1 cellular context compared by ENCODE assay signal in genomic region chr22:48693377-48694135, GRCh38.
A peak's percentile ranks its signal among the peaks of the same experiment; 100 is the strongest.
TF ChIP-seq lines count a peak whose summit lies in the region.

No MANE protein-coding gene starts in this region.

TF ChIP-seq in HepG2, 621 proteins besides CTCF, POLR2A, EP300 and RAD21 (continued from another document):
- TF ChIP-seq, protein P1, sequence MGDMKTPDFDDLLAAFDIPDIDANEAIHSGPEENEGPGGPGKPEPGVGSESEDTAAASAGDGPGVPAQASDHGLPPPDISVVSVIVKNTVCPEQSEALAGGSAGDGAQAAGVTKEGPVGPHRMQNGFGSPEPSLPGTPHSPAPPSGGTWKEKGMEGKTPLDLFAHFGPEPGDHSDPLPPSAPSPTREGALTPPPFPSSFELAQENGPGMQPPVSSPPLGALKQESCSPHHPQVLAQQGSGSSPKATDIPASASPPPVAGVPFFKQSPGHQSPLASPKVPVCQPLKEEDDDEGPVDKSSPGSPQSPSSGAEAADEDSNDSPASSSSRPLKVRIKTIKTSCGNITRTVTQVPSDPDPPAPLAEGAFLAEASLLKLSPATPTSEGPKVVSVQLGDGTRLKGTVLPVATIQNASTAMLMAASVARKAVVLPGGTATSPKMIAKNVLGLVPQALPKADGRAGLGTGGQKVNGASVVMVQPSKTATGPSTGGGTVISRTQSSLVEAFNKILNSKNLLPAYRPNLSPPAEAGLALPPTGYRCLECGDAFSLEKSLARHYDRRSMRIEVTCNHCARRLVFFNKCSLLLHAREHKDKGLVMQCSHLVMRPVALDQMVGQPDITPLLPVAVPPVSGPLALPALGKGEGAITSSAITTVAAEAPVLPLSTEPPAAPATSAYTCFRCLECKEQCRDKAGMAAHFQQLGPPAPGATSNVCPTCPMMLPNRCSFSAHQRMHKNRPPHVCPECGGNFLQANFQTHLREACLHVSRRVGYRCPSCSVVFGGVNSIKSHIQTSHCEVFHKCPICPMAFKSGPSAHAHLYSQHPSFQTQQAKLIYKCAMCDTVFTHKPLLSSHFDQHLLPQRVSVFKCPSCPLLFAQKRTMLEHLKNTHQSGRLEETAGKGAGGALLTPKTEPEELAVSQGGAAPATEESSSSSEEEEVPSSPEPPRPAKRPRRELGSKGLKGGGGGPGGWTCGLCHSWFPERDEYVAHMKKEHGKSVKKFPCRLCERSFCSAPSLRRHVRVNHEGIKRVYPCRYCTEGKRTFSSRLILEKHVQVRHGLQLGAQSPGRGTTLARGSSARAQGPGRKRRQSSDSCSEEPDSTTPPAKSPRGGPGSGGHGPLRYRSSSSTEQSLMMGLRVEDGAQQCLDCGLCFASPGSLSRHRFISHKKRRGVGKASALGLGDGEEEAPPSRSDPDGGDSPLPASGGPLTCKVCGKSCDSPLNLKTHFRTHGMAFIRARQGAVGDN (CRISPR knock-in tag; IDR thresholded peaks at IDR 0.05), result peak; percentile 41; the same call in 1 of the 2 replicates
- TF ChIP-seq ZNF710 (CRISPR knock-in tag; IDR thresholded peaks at IDR 0.05; ENCODE audit: borderline replicate concordance), result 0 out of 2 replicates have a peak, but pooled peaks have one; percentile 4
- 0 out of 2 replicates have a peak, but pooled peaks have one; percentile 3 for TF ChIP-seq ZNF580 (CRISPR knock-in tag; IDR thresholded peaks at IDR 0.05; ENCODE audit: borderline replicate concordance, low read depth)
- TF ChIP-seq ZFX (CRISPR knock-in tag; IDR thresholded peaks at IDR 0.05; ENCODE audit: low read depth), result peak; percentile 6
- no peak for TF ChIP-seq ZNF30 (CRISPR knock-in tag; IDR thresholded peaks at IDR 0.05)
- TF ChIP-seq, protein P2, sequence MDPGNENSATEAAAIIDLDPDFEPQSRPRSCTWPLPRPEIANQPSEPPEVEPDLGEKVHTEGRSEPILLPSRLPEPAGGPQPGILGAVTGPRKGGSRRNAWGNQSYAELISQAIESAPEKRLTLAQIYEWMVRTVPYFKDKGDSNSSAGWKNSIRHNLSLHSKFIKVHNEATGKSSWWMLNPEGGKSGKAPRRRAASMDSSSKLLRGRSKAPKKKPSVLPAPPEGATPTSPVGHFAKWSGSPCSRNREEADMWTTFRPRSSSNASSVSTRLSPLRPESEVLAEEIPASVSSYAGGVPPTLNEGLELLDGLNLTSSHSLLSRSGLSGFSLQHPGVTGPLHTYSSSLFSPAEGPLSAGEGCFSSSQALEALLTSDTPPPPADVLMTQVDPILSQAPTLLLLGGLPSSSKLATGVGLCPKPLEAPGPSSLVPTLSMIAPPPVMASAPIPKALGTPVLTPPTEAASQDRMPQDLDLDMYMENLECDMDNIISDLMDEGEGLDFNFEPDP (CRISPR knock-in tag; conservative IDR thresholded peaks at IDR 0.05), result no peak
- TF ChIP-seq POLR2G (IDR thresholded peaks at IDR 0.05; ENCODE audit: low read depth, low read length), result peak; percentile 50
- TF ChIP-seq TOPORS (CRISPR knock-in tag; IDR thresholded peaks at IDR 0.05), result 0 out of 2 replicates have a peak, but pooled peaks have one; percentile 3
- TF ChIP-seq, protein P3, sequence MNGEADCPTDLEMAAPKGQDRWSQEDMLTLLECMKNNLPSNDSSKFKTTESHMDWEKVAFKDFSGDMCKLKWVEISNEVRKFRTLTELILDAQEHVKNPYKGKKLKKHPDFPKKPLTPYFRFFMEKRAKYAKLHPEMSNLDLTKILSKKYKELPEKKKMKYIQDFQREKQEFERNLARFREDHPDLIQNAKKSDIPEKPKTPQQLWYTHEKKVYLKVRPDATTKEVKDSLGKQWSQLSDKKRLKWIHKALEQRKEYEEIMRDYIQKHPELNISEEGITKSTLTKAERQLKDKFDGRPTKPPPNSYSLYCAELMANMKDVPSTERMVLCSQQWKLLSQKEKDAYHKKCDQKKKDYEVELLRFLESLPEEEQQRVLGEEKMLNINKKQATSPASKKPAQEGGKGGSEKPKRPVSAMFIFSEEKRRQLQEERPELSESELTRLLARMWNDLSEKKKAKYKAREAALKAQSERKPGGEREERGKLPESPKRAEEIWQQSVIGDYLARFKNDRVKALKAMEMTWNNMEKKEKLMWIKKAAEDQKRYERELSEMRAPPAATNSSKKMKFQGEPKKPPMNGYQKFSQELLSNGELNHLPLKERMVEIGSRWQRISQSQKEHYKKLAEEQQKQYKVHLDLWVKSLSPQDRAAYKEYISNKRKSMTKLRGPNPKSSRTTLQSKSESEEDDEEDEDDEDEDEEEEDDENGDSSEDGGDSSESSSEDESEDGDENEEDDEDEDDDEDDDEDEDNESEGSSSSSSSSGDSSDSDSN (CRISPR knock-in tag; IDR thresholded peaks at IDR 0.05), result 0 out of 2 replicates have a peak, but pooled peaks have one; percentile 5
- peak; percentile 85 for TF ChIP-seq ZBTB38 (CRISPR knock-in tag; IDR thresholded peaks at IDR 0.05)
- TF ChIP-seq GFI1 (CRISPR knock-in tag; IDR thresholded peaks at IDR 0.05; ENCODE audit: borderline replicate concordance), result 0 out of 2 replicates have a peak, but pooled peaks have one; percentile 2
- 0 out of 2 replicates have a peak, but pooled peaks have one; percentile 2 for TF ChIP-seq GATAD1 (CRISPR knock-in tag; IDR thresholded peaks at IDR 0.05)
- 0 out of 2 replicates have a peak, but pooled peaks have one; percentile 7 for TF ChIP-seq ZBTB20 (CRISPR knock-in tag; IDR thresholded peaks at IDR 0.05; ENCODE audit: borderline replicate concordance, low read depth)
- 0 out of 2 replicates have a peak, but pooled peaks have one; percentile 14 for TF ChIP-seq ZFY (CRISPR knock-in tag; IDR thresholded peaks at IDR 0.05)
- 0 out of 2 replicates have a peak, but pooled peaks have one; percentile 40 for TF ChIP-seq ZNF670 (CRISPR knock-in tag; IDR thresholded peaks at IDR 0.05; ENCODE audit: borderline replicate concordance)
